ENCODE assay signal across 8 cellular contexts in genomic region chr21:42724226-42724920, GRCh38.
DNase-seq lines count a peak whose midpoint lies in the region; ATAC-seq, FAIRE-seq and TF ChIP-seq lines count a peak whose summit lies in the region.

No MANE protein-coding gene starts in this region.

- H3K9me3 ChIP-seq in lower lobe of right lung = no peaks in the 10 kb centered on the region

- H3K27ac ChIP-seq in lower lobe of right lung (peak overlapping the region; percentile 48), substantia nigra (ENCODE audit: low read depth, low read length, poor library complexity, severe bottlenecking) (no peak overlapping the region)

- no peak for TF ChIP-seq CTCF in bronchial epithelial cell (IDR thresholded peaks at IDR 0.05; ENCODE audit: insufficient read depth, low read length, severe bottlenecking)
- no peak for TF ChIP-seq CTCF in lower lobe of right lung (IDR thresholded peaks at IDR 0.05)

- H3K36me3 ChIP-seq in bronchial epithelial cell (ENCODE audit: control insufficient read depth, insufficient read depth, low read length) (no peaks in the 10 kb centered on the region), lower lobe of right lung (no peaks in the 10 kb centered on the region)

- intact Hi-C loops in Right ventricle myocardium inferior (cut with DNase I) (loop anchor here (1.0 kb wide), 1 partner anchor 59 kb away; no protein-coding TSS in a partner anchor), cardiac septum (cut with DNase I) (loop anchor here (10.0 kb wide), 1 partner anchor 70 kb away; the partner anchor contains the start of gene PDE9A), lower lobe of right lung (cut with DNase I) (no loop called here), posterior vena cava (cut with DNase I) (no loop called here)

- ATAC-seq in Right ventricle myocardium inferior (peak; percentile 27), lower lobe of right lung (peak; percentile 16 to 67), GM21447 (IDR thresholded peaks at IDR 0.05; ENCODE audit: unreplicated experiment) (no peak)

- H3K4me1 ChIP-seq in lower lobe of right lung = peaks cover 36% of the 10 kb centered on the region

- no peak for FAIRE-seq in bronchial epithelial cell (lab: Jason Lieb, UNC)

- no peaks in the 10 kb centered on the region for H3K27me3 ChIP-seq in bronchial epithelial cell (ENCODE audit: control insufficient read depth, insufficient read depth, low read length)
- no peaks in the 10 kb centered on the region for H3K27me3 ChIP-seq in lower lobe of right lung (ENCODE audit: low read depth)

- no peak for DNase-seq in Right ventricle myocardium inferior (ENCODE audit: missing footprints)
- no peak for DNase-seq in cardiac septum (ENCODE audit: low spot score)
- DNase-seq in bronchial epithelial cell (ENCODE audit: low read depth) = peak; percentile 47
- DNase-seq in lower lobe of right lung = no peak
- DNase-seq in NCI-H69 (lab: John Stamatoyannopoulos, UW) = no peak
- no peak for DNase-seq in substantia nigra (lab: John Stamatoyannopoulos, UW)
- DNase-seq in posterior vena cava (ENCODE audit: low spot score) = no peak

- no peak overlapping the region for H3K4me3 ChIP-seq in bronchial epithelial cell (ENCODE audit: low read depth, low read length)
- no peak overlapping the region for H3K4me3 ChIP-seq in lower lobe of right lung

Comparison
In these comparisons a context has a peak if more than half of its experiments do, and no peak if none do; other contexts are left out.
1. intact Hi-C loops: an anchor here in Right ventricle myocardium inferior (1.0 kb wide) and cardiac septum (10.0 kb wide); none called in lower lobe of right lung and posterior vena cava.